In the genomic region with DNA sequence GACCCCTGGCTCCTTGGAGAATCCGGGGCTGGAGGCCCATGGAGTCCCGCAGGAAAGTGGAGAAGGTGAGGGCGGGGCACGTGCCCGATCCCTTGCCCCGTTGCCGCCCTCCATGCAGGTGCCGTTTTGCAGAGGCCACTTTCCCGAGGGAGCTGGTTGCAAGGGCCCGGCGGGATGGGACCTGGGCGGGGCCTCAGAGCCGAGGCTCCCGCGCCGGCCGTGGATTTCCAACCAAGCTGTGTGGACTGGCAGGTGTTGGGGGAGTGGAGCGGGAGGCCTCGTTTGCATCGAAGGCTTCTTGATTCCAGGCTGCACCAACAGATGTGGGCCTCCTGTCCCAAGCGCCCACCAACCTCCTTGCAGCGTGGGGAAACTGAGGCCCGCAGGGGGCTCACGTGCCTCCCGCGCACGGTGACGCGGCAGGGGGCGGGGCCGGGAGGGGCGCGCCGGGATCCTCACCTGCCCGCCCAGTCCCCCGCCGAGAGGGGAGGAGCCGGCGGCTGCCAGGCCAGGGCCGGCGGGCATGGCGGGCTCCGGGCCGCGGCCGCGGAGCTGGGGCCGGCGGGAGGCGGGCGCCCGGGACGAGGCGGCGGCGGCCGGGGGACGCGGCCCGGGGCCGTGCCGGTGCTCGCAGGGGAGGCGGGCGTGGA, we compare ENCODE assay signal across 8 cellular contexts. TPM values are rescaled to one million over a fixed set of nuclear protein-coding genes. Genes with fewer than 3 reads are reported as not detected.
DNase-seq lines count a peak whose midpoint lies in the region; ATAC-seq and TF ChIP-seq lines count a peak whose summit lies in the region.

No MANE protein-coding gene starts in this region.

- H3K4me2 ChIP-seq in neural progenitor cell: peak overlapping the region; percentile 92

- H3K27me3 ChIP-seq in neural progenitor cell: peaks cover 14% of the 10 kb centered on the region

- peak overlapping the region; percentile 77 for H2AFZ ChIP-seq in neural progenitor cell (replicated peaks)

- peak; percentile 94 for DNase-seq in 8988T
- DNase-seq in GM10266 (ENCODE audit: extremely low spot score): peak; percentile 80
- peak; percentile 81 for DNase-seq in neural progenitor cell (ENCODE audit: low spot score)
- DNase-seq in SKM-1 (lab: John Stamatoyannopoulos, UW; ENCODE audit: unreplicated experiment): no peak

- TF ChIP-seq CTCF in GM10266 (IDR thresholded peaks at IDR 0.05; ENCODE audit: control insufficient read depth, insufficient read depth, low read depth, missing control alignments) (no peak), neural progenitor cell (IDR thresholded peaks at IDR 0.05) (no peak)

- H3K9ac ChIP-seq in neural progenitor cell: no peak overlapping the region

- H3K9me3 Mint-ChIP-seq in neural progenitor cell: peaks cover 13% of the 10 kb centered on the region

- H3K27ac ChIP-seq in neural progenitor cell: no peak overlapping the region

- peaks cover 12% of the 10 kb centered on the region for H3F3A ChIP-seq in neural progenitor cell (ENCODE audit: low read depth)

- peaks cover 7% of the 10 kb centered on the region for H3K27me3 Mint-ChIP-seq in neural progenitor cell (ENCODE audit: insufficient read depth, low read depth)

- H4K20me1 ChIP-seq in neural progenitor cell (ENCODE audit: low read depth): no peaks in the 10 kb centered on the region

- no peak overlapping the region for H3K27ac Mint-ChIP-seq in neural progenitor cell

- peak overlapping the region; percentile 84 for H3K4me3 Mint-ChIP-seq in neural progenitor cell

- H3K79me2 ChIP-seq in neural progenitor cell (ENCODE audit: low read depth): peaks cover 22% of the 10 kb centered on the region

- H3K4me3 ChIP-seq in neural progenitor cell: peak overlapping the region; percentile 74

- no peaks in the 10 kb centered on the region for H3K36me3 ChIP-seq in neural progenitor cell

- no peaks in the 10 kb centered on the region for H3K4me1 ChIP-seq in neural progenitor cell

- peaks cover 20% of the 10 kb centered on the region for H3K4me1 Mint-ChIP-seq in neural progenitor cell

- H3K9me3 ChIP-seq in neural progenitor cell (ENCODE audit: low read depth): peaks cover 3% of the 10 kb centered on the region

- H3K36me3 Mint-ChIP-seq in neural progenitor cell: no peaks in the 10 kb centered on the region

- ATAC-seq in SK-N-SH treated with all-trans-retinoic acid at 6 μM for 48 hours: peak; percentile 77
- ATAC-seq in esophagus mucosa: peak; percentile 56
- no peak for ATAC-seq in GM18873 (IDR thresholded peaks at IDR 0.05; ENCODE audit: low FRiP score, unreplicated experiment)
- ATAC-seq in HG03097 (IDR thresholded peaks at IDR 0.05; ENCODE audit: low FRiP score, unreplicated experiment): no peak

TF ChIP-seq in SK-N-SH treated with all-trans-retinoic acid at 6 μM for 48 hours, 23 proteins besides CTCF, POLR2A, EP300 and RAD21:
- no peak for TF ChIP-seq ZNF565 (CRISPR knock-in tag; conservative IDR thresholded peaks at IDR 0.05; ENCODE audit: low read depth)
- no peak for TF ChIP-seq ISL1 (CRISPR knock-in tag; IDR thresholded peaks at IDR 0.05)
- no peak for TF ChIP-seq SNAI2 (CRISPR knock-in tag; IDR thresholded peaks at IDR 0.05)
- TF ChIP-seq PPARA (CRISPR knock-in tag; IDR thresholded peaks at IDR 0.05; ENCODE audit: borderline replicate concordance): no peak
- TF ChIP-seq ZFP3 (CRISPR knock-in tag; IDR thresholded peaks at IDR 0.05): no peak
- TF ChIP-seq, protein P1, sequence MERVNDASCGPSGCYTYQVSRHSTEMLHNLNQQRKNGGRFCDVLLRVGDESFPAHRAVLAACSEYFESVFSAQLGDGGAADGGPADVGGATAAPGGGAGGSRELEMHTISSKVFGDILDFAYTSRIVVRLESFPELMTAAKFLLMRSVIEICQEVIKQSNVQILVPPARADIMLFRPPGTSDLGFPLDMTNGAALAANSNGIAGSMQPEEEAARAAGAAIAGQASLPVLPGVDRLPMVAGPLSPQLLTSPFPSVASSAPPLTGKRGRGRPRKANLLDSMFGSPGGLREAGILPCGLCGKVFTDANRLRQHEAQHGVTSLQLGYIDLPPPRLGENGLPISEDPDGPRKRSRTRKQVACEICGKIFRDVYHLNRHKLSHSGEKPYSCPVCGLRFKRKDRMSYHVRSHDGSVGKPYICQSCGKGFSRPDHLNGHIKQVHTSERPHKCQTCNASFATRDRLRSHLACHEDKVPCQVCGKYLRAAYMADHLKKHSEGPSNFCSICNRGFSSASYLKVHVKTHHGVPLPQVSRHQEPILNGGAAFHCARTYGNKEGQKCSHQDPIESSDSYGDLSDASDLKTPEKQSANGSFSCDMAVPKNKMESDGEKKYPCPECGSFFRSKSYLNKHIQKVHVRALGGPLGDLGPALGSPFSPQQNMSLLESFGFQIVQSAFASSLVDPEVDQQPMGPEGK (CRISPR knock-in tag; IDR thresholded peaks at IDR 0.05; ENCODE audit: borderline replicate concordance): no peak
- no peak for TF ChIP-seq ESRRG (CRISPR knock-in tag; IDR thresholded peaks at IDR 0.05)
- TF ChIP-seq ZNF70 (CRISPR knock-in tag; IDR thresholded peaks at IDR 0.05): no peak
- no peak for TF ChIP-seq ZC3H10 (CRISPR knock-in tag; IDR thresholded peaks at IDR 0.05)
- TF ChIP-seq GLIS3 (CRISPR knock-in tag; IDR thresholded peaks at IDR 0.05): no peak
- TF ChIP-seq TOX (CRISPR knock-in tag; IDR thresholded peaks at IDR 0.05; ENCODE audit: borderline replicate concordance): no peak
- TF ChIP-seq, protein P2, sequence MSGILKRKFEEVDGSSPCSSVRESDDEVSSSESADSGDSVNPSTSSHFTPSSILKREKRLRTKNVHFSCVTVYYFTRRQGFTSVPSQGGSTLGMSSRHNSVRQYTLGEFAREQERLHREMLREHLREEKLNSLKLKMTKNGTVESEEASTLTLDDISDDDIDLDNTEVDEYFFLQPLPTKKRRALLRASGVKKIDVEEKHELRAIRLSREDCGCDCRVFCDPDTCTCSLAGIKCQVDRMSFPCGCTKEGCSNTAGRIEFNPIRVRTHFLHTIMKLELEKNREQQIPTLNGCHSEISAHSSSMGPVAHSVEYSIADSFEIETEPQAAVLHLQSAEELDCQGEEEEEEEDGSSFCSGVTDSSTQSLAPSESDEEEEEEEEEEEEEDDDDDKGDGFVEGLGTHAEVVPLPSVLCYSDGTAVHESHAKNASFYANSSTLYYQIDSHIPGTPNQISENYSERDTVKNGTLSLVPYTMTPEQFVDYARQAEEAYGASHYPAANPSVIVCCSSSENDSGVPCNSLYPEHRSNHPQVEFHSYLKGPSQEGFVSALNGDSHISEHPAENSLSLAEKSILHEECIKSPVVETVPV (CRISPR knock-in tag; IDR thresholded peaks at IDR 0.05): no peak
- TF ChIP-seq, protein P3, sequence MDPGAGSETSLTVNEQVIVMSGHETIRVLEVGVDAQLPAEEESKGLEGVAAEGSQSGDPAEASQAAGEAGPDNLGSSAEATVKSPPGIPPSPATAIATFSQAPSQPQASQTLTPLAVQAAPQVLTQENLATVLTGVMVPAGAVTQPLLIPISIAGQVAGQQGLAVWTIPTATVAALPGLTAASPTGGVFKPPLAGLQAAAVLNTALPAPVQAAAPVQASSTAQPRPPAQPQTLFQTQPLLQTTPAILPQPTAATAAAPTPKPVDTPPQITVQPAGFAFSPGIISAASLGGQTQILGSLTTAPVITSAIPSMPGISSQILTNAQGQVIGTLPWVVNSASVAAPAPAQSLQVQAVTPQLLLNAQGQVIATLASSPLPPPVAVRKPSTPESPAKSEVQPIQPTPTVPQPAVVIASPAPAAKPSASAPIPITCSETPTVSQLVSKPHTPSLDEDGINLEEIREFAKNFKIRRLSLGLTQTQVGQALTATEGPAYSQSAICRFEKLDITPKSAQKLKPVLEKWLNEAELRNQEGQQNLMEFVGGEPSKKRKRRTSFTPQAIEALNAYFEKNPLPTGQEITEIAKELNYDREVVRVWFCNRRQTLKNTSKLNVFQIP (CRISPR knock-in tag; IDR thresholded peaks at IDR 0.05; ENCODE audit: borderline replicate concordance, low read depth): no peak
- TF ChIP-seq, protein P4, sequence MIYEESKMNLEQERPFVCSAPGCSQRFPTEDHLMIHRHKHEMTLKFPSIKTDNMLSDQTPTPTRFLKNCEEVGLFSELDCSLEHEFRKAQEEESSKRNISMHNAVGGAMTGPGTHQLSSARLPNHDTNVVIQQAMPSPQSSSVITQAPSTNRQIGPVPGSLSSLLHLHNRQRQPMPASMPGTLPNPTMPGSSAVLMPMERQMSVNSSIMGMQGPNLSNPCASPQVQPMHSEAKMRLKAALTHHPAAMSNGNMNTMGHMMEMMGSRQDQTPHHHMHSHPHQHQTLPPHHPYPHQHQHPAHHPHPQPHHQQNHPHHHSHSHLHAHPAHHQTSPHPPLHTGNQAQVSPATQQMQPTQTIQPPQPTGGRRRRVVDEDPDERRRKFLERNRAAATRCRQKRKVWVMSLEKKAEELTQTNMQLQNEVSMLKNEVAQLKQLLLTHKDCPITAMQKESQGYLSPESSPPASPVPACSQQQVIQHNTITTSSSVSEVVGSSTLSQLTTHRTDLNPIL (CRISPR knock-in tag; IDR thresholded peaks at IDR 0.05; ENCODE audit: low read depth): no peak
- no peak for TF ChIP-seq TCF4 (CRISPR knock-in tag; IDR thresholded peaks at IDR 0.05; ENCODE audit: borderline replicate concordance)
- no peak for TF ChIP-seq BACH2 (CRISPR knock-in tag; IDR thresholded peaks at IDR 0.05; ENCODE audit: borderline replicate concordance)
- no peak for TF ChIP-seq RARB (CRISPR knock-in tag; IDR thresholded peaks at IDR 0.05)
- TF ChIP-seq CSDC2 (CRISPR knock-in tag; IDR thresholded peaks at IDR 0.05): no peak
- TF ChIP-seq ZNF8 (CRISPR knock-in tag; IDR thresholded peaks at IDR 0.05): no peak
- TF ChIP-seq OSR1 (CRISPR knock-in tag; IDR thresholded peaks at IDR 0.05): no peak

RNA-seq across cellular contexts. Expression of a gene that starts 24.9 kb away (rescaled TPM):
- total RNA-seq in esophagus mucosa (32.6 TPM), neural progenitor cell (ENCODE audit: low replicate concordance) (11.8 and 30.8 TPM in 2 replicates)

RNA-seq across cellular contexts. Expression of a gene that starts 25.8 kb away (rescaled TPM):
- total RNA-seq in esophagus mucosa (133 TPM), neural progenitor cell (ENCODE audit: low replicate concordance) (131 and 140 TPM in 2 replicates)

Comparison
In these comparisons a context has a peak if more than half of its experiments do, and no peak if none do; other contexts are left out.
1. ATAC-seq: peak in SK-N-SH treated with all-trans-retinoic acid at 6 μM for 48 hours (single experiment) and esophagus mucosa (single experiment); none in GM18873 (single experiment) and HG03097 (single experiment).